Comparison of ENCODE assay signal across 9 cellular contexts in genomic region chr9:125238127-125238914, GRCh38. TPM values are rescaled to one million over a fixed set of nuclear protein-coding genes. Genes with fewer than 3 reads are reported as not detected.
DNase-seq lines count a peak whose midpoint lies in the region; ATAC-seq and TF ChIP-seq lines count a peak whose summit lies in the region.
"Had no signal": no experiment of that assay in that cellular context is flagged by ENCODE, and none has a peak within 500 bp of the region (broad histone marks: within the 10 kb centered on the region; RNA-seq: fewer than 3 reads in every experiment).

No MANE protein-coding gene starts in this region.

- peaks cover 56% of the 10 kb centered on the region for H3K36me3 Mint-ChIP-seq in activated CD8-positive, alpha-beta memory T cell treated with anti-CD3 and anti-CD28 coated beads, Interleukin-2, amount 10 ng/mL, durations not matched to agents 7 days and 5 days
- peaks cover 66% of the 10 kb centered on the region for H3K36me3 Mint-ChIP-seq in activated T-helper 1 cell treated with anti-CD3 and anti-CD28 coated beads, Interleukin-12 subunit alpha, Interleukin-12 subunit beta, Interleukin-2, Interleukin-4 antibody, amounts not matched to agents 30 ng/mL and 10 ng/mL and 1 ng/mL, durations not matched to agents 14 hours and 24 hours and 36 hours (ENCODE audit: low read depth)
- H3K36me3 Mint-ChIP-seq in stimulated activated naive B cell treated with anti-CD40 and anti-IgM and Interleukin-4, amounts not matched to agents 10 μg/mL and 1 μg/mL and 100 μg/mL, for 72 hours, result peaks cover 40 to 50% of the 10 kb centered on the region in 2 donors

- no peaks in the 10 kb centered on the region for H3K27me3 Mint-ChIP-seq in activated CD8-positive, alpha-beta memory T cell treated with anti-CD3 and anti-CD28 coated beads, Interleukin-2, amount 10 ng/mL, durations not matched to agents 7 days and 5 days
- no peaks in the 10 kb centered on the region for H3K27me3 Mint-ChIP-seq in activated T-helper 1 cell treated with anti-CD3 and anti-CD28 coated beads, Interleukin-12 subunit alpha, Interleukin-12 subunit beta, Interleukin-2, Interleukin-4 antibody, amounts not matched to agents 30 ng/mL and 10 ng/mL and 1 ng/mL, durations not matched to agents 14 hours and 24 hours and 36 hours (ENCODE audit: insufficient read depth)
- no peaks in the 10 kb centered on the region for H3K27me3 Mint-ChIP-seq in stimulated activated naive B cell treated with anti-CD40 and anti-IgM and Interleukin-4, amounts not matched to agents 10 μg/mL and 1 μg/mL and 100 μg/mL, for 72 hours

- H3K9me3 Mint-ChIP-seq in activated CD8-positive, alpha-beta memory T cell treated with anti-CD3 and anti-CD28 coated beads, Interleukin-2, amount 10 ng/mL, durations not matched to agents 7 days and 5 days (ENCODE audit: low read depth), result no peaks in the 10 kb centered on the region
- H3K9me3 Mint-ChIP-seq in activated T-helper 1 cell treated with anti-CD3 and anti-CD28 coated beads, Interleukin-12 subunit alpha, Interleukin-12 subunit beta, Interleukin-2, Interleukin-4 antibody, amounts not matched to agents 30 ng/mL and 10 ng/mL and 1 ng/mL, durations not matched to agents 14 hours and 24 hours and 36 hours, result no peaks in the 10 kb centered on the region
- no peaks in the 10 kb centered on the region for H3K9me3 Mint-ChIP-seq in stimulated activated naive B cell treated with anti-CD40 and anti-IgM and Interleukin-4, amounts not matched to agents 10 μg/mL and 1 μg/mL and 100 μg/mL, for 72 hours

- peaks cover 64% of the 10 kb centered on the region for H3K79me2 ChIP-seq in hepatocyte

- no peak overlapping the region for H3K27ac ChIP-seq in hepatocyte

- H2AFZ ChIP-seq in hepatocyte, result no peak overlapping the region

- CTCF ChIA-PET in activated CD8-positive, alpha-beta memory T cell treated with anti-CD3 and anti-CD28 coated beads, Interleukin-2, amount 10 ng/mL, durations not matched to agents 7 days and 5 days (lab: Charles Lee), result interaction anchor here (0.7 to 1.4 kb wide), 2 partner anchors 17 to 37 kb away, joined by 3 read pairs; no protein-coding TSS in a partner anchor

- H3K4me2 ChIP-seq in hepatocyte, result peak overlapping the region; percentile 87

- peaks cover 50% of the 10 kb centered on the region for H3K4me1 Mint-ChIP-seq in activated CD8-positive, alpha-beta memory T cell treated with anti-CD3 and anti-CD28 coated beads, Interleukin-2, amount 10 ng/mL, durations not matched to agents 7 days and 5 days
- H3K4me1 Mint-ChIP-seq in activated T-helper 1 cell treated with anti-CD3 and anti-CD28 coated beads, Interleukin-12 subunit alpha, Interleukin-12 subunit beta, Interleukin-2, Interleukin-4 antibody, amounts not matched to agents 30 ng/mL and 10 ng/mL and 1 ng/mL, durations not matched to agents 14 hours and 24 hours and 36 hours (ENCODE audit: low read depth), result peaks cover 47% of the 10 kb centered on the region
- H3K4me1 Mint-ChIP-seq in stimulated activated naive B cell treated with anti-CD40 and anti-IgM and Interleukin-4, amounts not matched to agents 10 μg/mL and 1 μg/mL and 100 μg/mL, for 72 hours, result peaks cover 29 to 55% of the 10 kb centered on the region in 2 donors

- no peaks in the 10 kb centered on the region for H3K9me3 ChIP-seq in hepatocyte (ENCODE audit: low read depth)

- no peaks in the 10 kb centered on the region for H3K9me2 ChIP-seq in hepatocyte (replicated peaks; ENCODE audit: insufficient read depth)

- 88% methylated on average over 7 of the region's 7 CpGs for WGBS in hepatocyte (ENCODE audit: low lambda C conversion rate, missing lambda C conversion rate)

- peak overlapping the region; percentile 16 for H3K27ac Mint-ChIP-seq in activated CD8-positive, alpha-beta memory T cell treated with anti-CD3 and anti-CD28 coated beads, Interleukin-2, amount 10 ng/mL, durations not matched to agents 7 days and 5 days
- peak overlapping the region; percentile 72 for H3K27ac Mint-ChIP-seq in activated T-helper 1 cell treated with anti-CD3 and anti-CD28 coated beads, Interleukin-12 subunit alpha, Interleukin-12 subunit beta, Interleukin-2, Interleukin-4 antibody, amounts not matched to agents 30 ng/mL and 10 ng/mL and 1 ng/mL, durations not matched to agents 14 hours and 24 hours and 36 hours
- peak overlapping the region; percentile 67 for H3K27ac Mint-ChIP-seq in stimulated activated naive B cell treated with anti-CD40 and anti-IgM and Interleukin-4, amounts not matched to agents 10 μg/mL and 1 μg/mL and 100 μg/mL, for 72 hours

- no peak for DNase-seq in activated CD8-positive, alpha-beta memory T cell treated with anti-CD3 and anti-CD28 coated beads, Interleukin-2, amount 10 ng/mL, durations not matched to agents 7 days and 5 days
- DNase-seq in activated CD8-positive, alpha-beta memory T cell treated with anti-CD3 and anti-CD28 coated beads, Interleukin-2, amount 50 U/mL, for 4 hours, result no peak
- no peak for DNase-seq in activated T-helper 1 cell treated with anti-CD3 and anti-CD28 coated beads, Interleukin-12 subunit alpha, Interleukin-12 subunit beta, Interleukin-2, Interleukin-4 antibody, amounts not matched to agents 30 ng/mL and 10 ng/mL and 1 ng/mL, durations not matched to agents 14 hours and 24 hours and 36 hours (ENCODE audit: low spot score)
- no peak for DNase-seq in hepatocyte (ENCODE audit: low spot score)
- DNase-seq in stimulated activated naive B cell treated with anti-CD40 and anti-IgM and Interleukin-4, amounts not matched to agents 10 μg/mL and 1 μg/mL and 100 μg/mL, for 72 hours, result no peak
- no peak for DNase-seq in OCI-M2 (lab: John Stamatoyannopoulos, UW; ENCODE audit: unreplicated experiment)
- no peak for DNase-seq in COLO829 (ENCODE audit: low spot score)
- DNase-seq in superior temporal gyrus (ENCODE audit: extremely low spot score), result no peak
- DNase-seq: activated CD4-positive, alpha-beta T cell treated with anti-CD3 and anti-CD28 coated beads, Interleukin-2, amount 50 U/mL, for 4 hours had no signal

- intact Hi-C loops in activated T-helper 1 cell treated with anti-CD3 and anti-CD28 coated beads, Interleukin-12 subunit alpha, Interleukin-12 subunit beta, Interleukin-2, Interleukin-4 antibody, amounts not matched to agents 30 ng/mL and 10 ng/mL and 1 ng/mL, durations not matched to agents 14 hours and 24 hours and 36 hours (cut with micrococcal nuclease), result no loop called here

- peak overlapping the region; percentile 94 for H3K4me3 Mint-ChIP-seq in activated CD8-positive, alpha-beta memory T cell treated with anti-CD3 and anti-CD28 coated beads, Interleukin-2, amount 10 ng/mL, durations not matched to agents 7 days and 5 days
- H3K4me3 Mint-ChIP-seq in activated T-helper 1 cell treated with anti-CD3 and anti-CD28 coated beads, Interleukin-12 subunit alpha, Interleukin-12 subunit beta, Interleukin-2, Interleukin-4 antibody, amounts not matched to agents 30 ng/mL and 10 ng/mL and 1 ng/mL, durations not matched to agents 14 hours and 24 hours and 36 hours, result peak overlapping the region; percentile 96
- peak overlapping the region; percentile 90 to 97 for H3K4me3 Mint-ChIP-seq in stimulated activated naive B cell treated with anti-CD40 and anti-IgM and Interleukin-4, amounts not matched to agents 10 μg/mL and 1 μg/mL and 100 μg/mL, for 72 hours

- peaks cover 18% of the 10 kb centered on the region for H3K36me3 ChIP-seq in hepatocyte (replicated peaks; ENCODE audit: insufficient read depth, low read depth)

- TF ChIP-seq CTCF in hepatocyte (IDR thresholded peaks at IDR 0.05; ENCODE audit: poor library complexity), result no peak

- peaks cover 46% of the 10 kb centered on the region for H3K4me1 ChIP-seq in hepatocyte (ENCODE audit: insufficient read depth)

- H4K20me1 ChIP-seq in hepatocyte (ENCODE audit: insufficient read depth, poor library complexity, severe bottlenecking), result peaks cover 64% of the 10 kb centered on the region

- no peaks in the 10 kb centered on the region for H3K27me3 ChIP-seq in hepatocyte

- peak overlapping the region; percentile 51 for H3K4me3 ChIP-seq in hepatocyte

- ATAC-seq in activated CD8-positive, alpha-beta memory T cell treated with anti-CD3 and anti-CD28 coated beads, Interleukin-2, amount 10 ng/mL, durations not matched to agents 7 days and 5 days, result no peak
- ATAC-seq in stimulated activated naive B cell treated with anti-CD40 and anti-IgM and Interleukin-4, amounts not matched to agents 10 μg/mL and 1 μg/mL and 100 μg/mL, for 72 hours (replicated peaks), result no peak

RNA-seq across cellular contexts. Expression of gene HSPA5, which starts 2.8 kb away (rescaled TPM):
- 100 to 1,000 TPM; 116 to 185 TPM for total RNA-seq in activated CD8-positive, alpha-beta memory T cell treated with anti-CD3 and anti-CD28 coated beads, Interleukin-2, amount 10 ng/mL, durations not matched to agents 7 days and 5 days
- 242 and 243 TPM in 2 replicates for total RNA-seq in activated T-helper 1 cell treated with anti-CD3 and anti-CD28 coated beads, Interleukin-12 subunit alpha, Interleukin-12 subunit beta, Interleukin-2, Interleukin-4 antibody, amounts not matched to agents 30 ng/mL and 10 ng/mL and 1 ng/mL, durations not matched to agents 14 hours and 24 hours and 36 hours
- 239 and 246 TPM in 2 replicates for total RNA-seq in hepatocyte
- polyA plus RNA-seq in hepatocyte, result 829 and 881 TPM in 2 replicates

RNA-seq across cellular contexts. Expression of gene GAPVD1, which starts 23.3 kb away (rescaled TPM):
- 10 to 100 TPM; 53.4 to 54.2 TPM for total RNA-seq in activated CD8-positive, alpha-beta memory T cell treated with anti-CD3 and anti-CD28 coated beads, Interleukin-2, amount 10 ng/mL, durations not matched to agents 7 days and 5 days
- 53.6 and 56.8 TPM in 2 replicates for total RNA-seq in activated T-helper 1 cell treated with anti-CD3 and anti-CD28 coated beads, Interleukin-12 subunit alpha, Interleukin-12 subunit beta, Interleukin-2, Interleukin-4 antibody, amounts not matched to agents 30 ng/mL and 10 ng/mL and 1 ng/mL, durations not matched to agents 14 hours and 24 hours and 36 hours
- 44.7 and 50.0 TPM in 2 replicates for total RNA-seq in hepatocyte
- polyA plus RNA-seq in hepatocyte, result 22.9 and 25.5 TPM in 2 replicates

RNA-seq across cellular contexts. Expression of gene RABEPK, which starts 38.0 kb away (rescaled TPM):
- total RNA-seq in activated CD8-positive, alpha-beta memory T cell treated with anti-CD3 and anti-CD28 coated beads, Interleukin-2, amount 10 ng/mL, durations not matched to agents 7 days and 5 days, result 10 to 100 TPM; 14.3 to 16.9 TPM
- 32.8 and 33.1 TPM in 2 replicates for total RNA-seq in activated T-helper 1 cell treated with anti-CD3 and anti-CD28 coated beads, Interleukin-12 subunit alpha, Interleukin-12 subunit beta, Interleukin-2, Interleukin-4 antibody, amounts not matched to agents 30 ng/mL and 10 ng/mL and 1 ng/mL, durations not matched to agents 14 hours and 24 hours and 36 hours
- total RNA-seq in hepatocyte, result 18.2 and 20.4 TPM in 2 replicates
- polyA plus RNA-seq in hepatocyte, result 30.1 and 33.1 TPM in 2 replicates

RNA-seq across cellular contexts. Expression of gene PPP6C, which starts 48.7 kb away (rescaled TPM):
- 10 to 100 TPM; 40.8 to 50.3 TPM for total RNA-seq in activated CD8-positive, alpha-beta memory T cell treated with anti-CD3 and anti-CD28 coated beads, Interleukin-2, amount 10 ng/mL, durations not matched to agents 7 days and 5 days
- total RNA-seq in activated T-helper 1 cell treated with anti-CD3 and anti-CD28 coated beads, Interleukin-12 subunit alpha, Interleukin-12 subunit beta, Interleukin-2, Interleukin-4 antibody, amounts not matched to agents 30 ng/mL and 10 ng/mL and 1 ng/mL, durations not matched to agents 14 hours and 24 hours and 36 hours, result 47.2 and 50.8 TPM in 2 replicates
- 35.2 and 36.2 TPM in 2 replicates for total RNA-seq in hepatocyte
- polyA plus RNA-seq in hepatocyte, result 24.7 and 27.1 TPM in 2 replicates

Comparison
In these comparisons a context has a peak if more than half of its experiments do, and no peak if none do; other contexts are left out.
1. H3K27ac Mint-ChIP-seq: peak in every context shown above with its lines; median percentile 72 in activated T-helper 1 cell treated with anti-CD3 and anti-CD28 coated beads, Interleukin-12 subunit alpha, Interleukin-12 subunit beta, Interleukin-2, Interleukin-4 antibody, amounts not matched to agents 30 ng/mL and 10 ng/mL and 1 ng/mL, durations not matched to agents 14 hours and 24 hours and 36 hours; 67 in stimulated activated naive B cell treated with anti-CD40 and anti-IgM and Interleukin-4, amounts not matched to agents 10 μg/mL and 1 μg/mL and 100 μg/mL, for 72 hours; 16 in activated CD8-positive, alpha-beta memory T cell treated with anti-CD3 and anti-CD28 coated beads, Interleukin-2, amount 10 ng/mL, durations not matched to agents 7 days and 5 days.